Comparison of ENCODE assay signal across 22 cellular contexts in genomic region chr12:51662728-51663154, GRCh38.
"Had no signal": no experiment of that assay in that cellular context is flagged by ENCODE, and none has a peak within 500 bp of the region (broad histone marks: within the 10 kb centered on the region; RNA-seq: fewer than 3 reads in every experiment).

No MANE protein-coding gene starts in this region.

- H3K4me3 ChIP-seq: left ventricle myocardium inferior, sigmoid colon, tibial artery had no signal

- H3K4me1 ChIP-seq: foreskin keratinocyte, left ventricle myocardium inferior, sigmoid colon, tibial artery had no signal

- H3K4me1 Mint-ChIP-seq: activated T-helper 17 cell treated with anti-CD3 and anti-CD28 coated beads, Interleukin-2, amount 50 U/mL, for 72 hours; naive B cell had no signal

- H3K27ac Mint-ChIP-seq: activated CD8-positive, alpha-beta T cell treated with anti-CD3 and anti-CD28 coated beads, Interleukin-2, amount 10 ng/mL, durations not matched to agents 7 days and 5 days; activated naive CD4-positive, alpha-beta T cell treated with anti-CD3 and anti-CD28 coated beads, Interleukin-2, amount 50 U/mL, for 72 hours; activated T-helper 17 cell treated with anti-CD3 and anti-CD28 coated beads, Interleukin-2, amount 50 U/mL, for 72 hours; brain; naive B cell; stimulated activated naive CD8-positive, alpha-beta T cell treated with anti-CD3 and anti-CD28 coated beads, Interleukin-15, Interleukin-2, amounts not matched to agents 100 ng/mL and 50 ng/mL, for 24 hours; T-helper 2 cell treated with Interferon-gamma antibody and Interleukin-4, amounts not matched to agents 5 μg/mL and 100 μg/mL, for 36 hours had no signal

- DNase-seq: activated CD4-positive, alpha-beta T cell treated with anti-CD3 and anti-CD28 coated beads for 1 hour; activated CD4-positive, alpha-beta T cell treated with anti-CD3 and anti-CD28 coated beads, Interleukin-2, amount 50 U/mL, for 1 hour; activated CD8-positive, alpha-beta T cell treated with anti-CD3 and anti-CD28 coated beads, Interleukin-2, amount 10 ng/mL, durations not matched to agents 7 days and 5 days; activated T-cell treated with anti-CD3 and anti-CD28 coated beads, Interleukin-2, amount 50 U/mL, for 1 hour; aorta; caudate nucleus; dermis blood vessel endothelial cell; effector memory CD4-positive, alpha-beta T cell; foreskin keratinocyte; kidney; left ventricle myocardium inferior; naive B cell; nucleus accumbens; sigmoid colon; stimulated activated CD4-positive, alpha-beta T cell treated with anti-CD3 and anti-CD28 coated beads, Interleukin-4, amount 100 ng/mL, for 1 hour; tibial artery; WERI-Rb-1 had no signal

- H3K27me3 Mint-ChIP-seq: brain had no signal

- H3K27me3 ChIP-seq: sigmoid colon, tibial artery had no signal

- H3K9me3 Mint-ChIP-seq: activated naive CD4-positive, alpha-beta T cell treated with anti-CD3 and anti-CD28 coated beads, Interleukin-2, amount 50 U/mL, for 72 hours; activated T-helper 17 cell treated with anti-CD3 and anti-CD28 coated beads, Interleukin-2, amount 50 U/mL, for 72 hours; stimulated activated naive CD8-positive, alpha-beta T cell treated with anti-CD3 and anti-CD28 coated beads, Interleukin-15, Interleukin-2, amounts not matched to agents 100 ng/mL and 50 ng/mL, for 24 hours; T-helper 2 cell treated with Interferon-gamma antibody and Interleukin-4, amounts not matched to agents 5 μg/mL and 100 μg/mL, for 36 hours had no signal

- H3K36me3 Mint-ChIP-seq: activated naive CD4-positive, alpha-beta T cell treated with anti-CD3 and anti-CD28 coated beads, Interleukin-2, amount 50 U/mL, for 72 hours; naive B cell had no signal

- H3K4me3 Mint-ChIP-seq: activated CD8-positive, alpha-beta T cell treated with anti-CD3 and anti-CD28 coated beads, Interleukin-2, amount 10 ng/mL, durations not matched to agents 7 days and 5 days; activated T-helper 17 cell treated with anti-CD3 and anti-CD28 coated beads, Interleukin-2, amount 50 U/mL, for 72 hours; brain; stimulated activated naive CD8-positive, alpha-beta T cell treated with anti-CD3 and anti-CD28 coated beads, Interleukin-15, Interleukin-2, amounts not matched to agents 100 ng/mL and 50 ng/mL, for 24 hours; T-helper 2 cell treated with Interferon-gamma antibody and Interleukin-4, amounts not matched to agents 5 μg/mL and 100 μg/mL, for 36 hours had no signal

- H3K27ac ChIP-seq: foreskin keratinocyte, left ventricle myocardium inferior, sigmoid colon, tibial artery, WERI-Rb-1 had no signal

- H3K36me3 ChIP-seq: left ventricle myocardium inferior, sigmoid colon, tibial artery had no signal
